19 cellular contexts compared by ENCODE assay signal in the genomic region with DNA sequence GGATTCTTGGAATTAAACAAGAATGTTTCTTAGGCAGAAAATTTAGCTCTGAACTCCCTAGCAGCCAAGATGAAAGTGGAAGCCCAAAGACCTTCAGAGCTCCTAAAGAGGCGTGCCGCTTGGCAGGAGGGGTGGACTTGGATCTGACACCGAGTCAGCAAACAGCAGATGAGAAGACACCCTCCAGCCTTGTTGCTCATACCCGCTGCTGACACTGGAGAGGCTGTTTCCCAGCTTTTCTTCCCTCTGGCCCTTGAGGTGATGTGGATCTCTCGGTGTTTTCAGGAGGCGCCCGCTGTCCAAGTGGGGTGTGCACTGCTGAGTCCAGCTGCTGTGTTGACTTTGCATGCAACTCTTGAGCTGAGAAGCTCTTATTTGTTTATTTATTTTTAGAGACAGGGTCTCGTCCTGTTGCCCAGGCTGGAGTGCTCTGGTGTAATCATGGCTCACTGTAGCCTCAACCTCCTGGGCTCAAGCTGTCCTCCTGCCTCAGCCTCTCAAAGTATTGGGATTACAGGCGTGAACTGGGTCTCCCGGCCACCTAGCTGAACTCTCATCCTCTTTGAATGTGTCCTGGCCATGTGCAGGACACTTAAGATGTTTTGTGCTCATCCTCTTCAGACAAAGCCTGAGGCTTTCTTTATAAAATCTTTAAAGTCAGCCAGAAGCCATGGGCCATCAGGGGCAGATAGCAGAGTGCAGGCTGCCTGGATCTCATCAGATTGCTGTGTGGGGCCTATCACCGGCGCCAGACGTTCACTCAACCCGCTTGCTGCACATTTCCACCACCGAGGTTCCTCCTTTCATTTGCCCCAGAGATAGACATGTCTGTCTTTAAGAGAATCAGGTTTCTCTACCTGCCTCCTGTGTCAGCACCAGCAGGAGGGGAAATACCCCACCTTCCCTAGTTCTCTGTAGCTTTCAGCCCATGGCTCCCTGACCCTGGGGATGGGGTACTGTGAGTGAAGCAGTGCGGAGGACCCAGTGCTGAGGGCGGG. TPM values are rescaled to one million over a fixed set of nuclear protein-coding genes. Genes with fewer than 3 reads are reported as not detected.
A peak's percentile ranks its signal among the peaks of the same experiment; 100 is the strongest.
DNase-seq lines count a peak whose midpoint lies in the region; ATAC-seq and TF ChIP-seq lines count a peak whose summit lies in the region.
"Had no signal": no experiment of that assay in that cellular context is flagged by ENCODE, and none has a peak within 500 bp of the region (broad histone marks: within the 10 kb centered on the region; RNA-seq: fewer than 3 reads in every experiment).

No MANE protein-coding gene starts in this region.

- intact Hi-C loops in PC-3 (cut with micrococcal nuclease), result no loop called here

- DNase-seq in ELR (ENCODE audit: low read depth) (peak; percentile 23), PC-3 (peak; percentile 2), endodermal cell (no peak), neuronal stem cell (ENCODE audit: low spot score) (no peak), NCI-H526 treated with DMSO at 0.1 percent for 48 hours (lab: John Stamatoyannopoulos, UW) (no peak), middle frontal gyrus (ENCODE audit: extremely low spot score, low spot score) (no peak)
- no peak for DNase-seq in activated CD4-positive, alpha-beta T cell treated with anti-CD3 and anti-CD28 coated beads for 1 hour
- DNase-seq: COR-L47, DMS153, NCI-H1105 treated with DMSO at 0.1 percent for 48 hours, NCI-H187, NCI-H446, NCI-H748 treated with DMSO at 0.1 percent for 48 hours, Right ventricle myocardium superior had no signal

- CTCF ChIA-PET in PC-3 (lab: Charles Lee), result no interaction called here

- H3K4ac ChIP-seq in neuronal stem cell (ENCODE audit: low read length), result no peak overlapping the region

- BruUV-seq in PC-3 (replicated peaks; lab: Mats Ljungman, UMichigan), result no TSS peak

- H3K27ac ChIP-seq in PC-3 (ENCODE audit: low read length) (no peak overlapping the region), endodermal cell (ENCODE audit: low read depth, low read length) (no peak overlapping the region), neuronal stem cell (replicated peaks; ENCODE audit: low read length) (no peak overlapping the region)
- H3K27ac ChIP-seq: BLaER1, KMS-11 had no signal

- no peak overlapping the region for H3K9ac ChIP-seq in PC-3 (ENCODE audit: low read length)
- no peak overlapping the region for H3K9ac ChIP-seq in endodermal cell (ENCODE audit: extremely low read depth, low read length, poor library complexity, severe bottlenecking)
- no peak overlapping the region for H3K9ac ChIP-seq in neuronal stem cell (ENCODE audit: low read depth, low read length, poor library complexity)
- H3K9ac ChIP-seq: BLaER1, KMS-11 had no signal

- H3K18ac ChIP-seq in neuronal stem cell (ENCODE audit: low read length), result peak overlapping the region; percentile 27

- H3K9me3 Mint-ChIP-seq in endodermal cell, result no peaks in the 10 kb centered on the region

- WGBS in endodermal cell (ENCODE audit: insufficient coverage in 1 of 2, insufficient read length in 1 of 2), 2 experiments, result 82% methylated on average over 14 to 17 of the region's 17 CpGs
- WGBS in neuronal stem cell (ENCODE audit: extremely low coverage in 2 of 2, insufficient read length in 2 of 2, insufficient replicate concordance in 1 of 2), 2 donors, result no CpG with 5 or more reads among the region's 17 CpGs

- no peaks in the 10 kb centered on the region for H3K79me2 ChIP-seq in PC-3 (ENCODE audit: low read length)

- no peaks in the 10 kb centered on the region for H3K36me3 Mint-ChIP-seq in endodermal cell (ENCODE audit: low read depth)

- H3K27ac Mint-ChIP-seq in endodermal cell, result no peak overlapping the region

- H3K36me3 ChIP-seq in PC-3 (ENCODE audit: low read depth, low read length) (no peaks in the 10 kb centered on the region), endodermal cell (ENCODE audit: control insufficient read depth, insufficient read depth, low read length) (no peaks in the 10 kb centered on the region), neuronal stem cell (replicated peaks in 1 of 2; ENCODE audit: control insufficient read depth in 2 of 2, insufficient read depth in 2 of 2, low read length in 2 of 2) (no peaks in the 10 kb centered on the region)
- H3K36me3 ChIP-seq: BLaER1 had no signal

- ATAC-seq in PC-3 (no peak), HG02623 (IDR thresholded peaks at IDR 0.05; ENCODE audit: unreplicated experiment) (no peak)
- ATAC-seq: Panc1, SK-N-SH treated with all-trans-retinoic acid at 6 μM for 48 hours had no signal

- H3K27me3 ChIP-seq in PC-3 (ENCODE audit: low read length), result peaks cover 26% of the 10 kb centered on the region
- H3K27me3 ChIP-seq in endodermal cell (ENCODE audit: control insufficient read depth, insufficient read depth, low read length, poor library complexity, severe bottlenecking), result no peaks in the 10 kb centered on the region
- peaks cover 0 to 13% (median 0%) of the 10 kb centered on the region in 3 experiments for H3K27me3 ChIP-seq in neuronal stem cell (ENCODE audit: control insufficient read depth in 3 of 3, insufficient read depth in 3 of 3, low read depth in 1 of 3, low read length in 3 of 3)
- H3K27me3 ChIP-seq: BLaER1 had no signal

- no peak overlapping the region for H2BK120ac ChIP-seq in neuronal stem cell (ENCODE audit: low read depth, low read length)

- H3K4me3 ChIP-seq in PC-3 (ENCODE audit: low read length), result no peak overlapping the region
- H3K4me3 ChIP-seq in endodermal cell (ENCODE audit: low read length), result no peak overlapping the region
- no peak overlapping the region for H3K4me3 ChIP-seq in neuronal stem cell (ENCODE audit: low read length in 2 of 2)
- H3K4me3 ChIP-seq: BLaER1 had no signal

- no peaks in the 10 kb centered on the region for H3K27me3 Mint-ChIP-seq in endodermal cell (ENCODE audit: insufficient read depth)

- H3K9me2 ChIP-seq in PC-3 (replicated peaks; ENCODE audit: low read length), result no peaks in the 10 kb centered on the region

- H3F3A ChIP-seq in PC-3 (ENCODE audit: low read length, unreplicated experiment), result no peaks in the 10 kb centered on the region

- H3K9me3 ChIP-seq in PC-3 (ENCODE audit: low read length), result no peaks in the 10 kb centered on the region
- H3K9me3 ChIP-seq in endodermal cell (ENCODE audit: control insufficient read depth, low read length), result no peaks in the 10 kb centered on the region
- no peaks in the 10 kb centered on the region for H3K9me3 ChIP-seq in neuronal stem cell (replicated peaks in 1 of 2; ENCODE audit: control insufficient read depth in 2 of 2, insufficient read depth in 1 of 2, low read depth in 1 of 2, low read length in 2 of 2)
- H3K9me3 ChIP-seq: BLaER1 had no signal

- peak overlapping the region; percentile 67 for H3K14ac ChIP-seq in neuronal stem cell (ENCODE audit: low read length)

- no peak overlapping the region for H2AK5ac ChIP-seq in neuronal stem cell (ENCODE audit: low read depth, low read length)

- H3K4me1 ChIP-seq in PC-3 (ENCODE audit: insufficient read depth, low read length), result no peaks in the 10 kb centered on the region
- peaks cover 7% of the 10 kb centered on the region for H3K4me1 ChIP-seq in endodermal cell (ENCODE audit: control insufficient read depth, insufficient read depth, low read length)
- H3K4me1 ChIP-seq in neuronal stem cell (ENCODE audit: control insufficient read depth in 2 of 2, insufficient read depth in 1 of 2, low read depth in 1 of 2, low read length in 2 of 2), result peaks cover 4 to 14% of the 10 kb centered on the region in 2 donors

- H2BK15ac ChIP-seq in neuronal stem cell (ENCODE audit: low read length), result no peak overlapping the region

- no peak overlapping the region for H3K4me3 Mint-ChIP-seq in endodermal cell

- no peak overlapping the region for H3K4me2 ChIP-seq in PC-3 (ENCODE audit: low read length)
- no peak overlapping the region for H3K4me2 ChIP-seq in neuronal stem cell (ENCODE audit: insufficient read depth, low read length, poor library complexity, severe bottlenecking)
- H3K4me2 ChIP-seq: BLaER1, KMS-11 had no signal

- peak overlapping the region; percentile 48 for H2BK12ac ChIP-seq in neuronal stem cell (ENCODE audit: low read length)

- H3K79me1 ChIP-seq in neuronal stem cell (ENCODE audit: low read depth, low read length), result no peaks in the 10 kb centered on the region

- no peak overlapping the region for H3K23ac ChIP-seq in neuronal stem cell (ENCODE audit: low read depth, low read length, poor library complexity)

- no peak overlapping the region for H4K8ac ChIP-seq in neuronal stem cell (ENCODE audit: low read depth, low read length)

- POLR2A ChIA-PET in PC-3 (lab: Charles Lee; ENCODE audit: unreplicated experiment), result no interaction called here

- no peaks in the 10 kb centered on the region for H4K20me1 ChIP-seq in PC-3 (ENCODE audit: low read length)
- H4K20me1 ChIP-seq: BLaER1 had no signal

- H3K4me1 Mint-ChIP-seq in endodermal cell, result peaks cover 24% of the 10 kb centered on the region

- no peak for TF ChIP-seq CTCF in PC-3 (conservative IDR thresholded peaks at IDR 0.05; ENCODE audit: low read depth, low read length)
- peak; percentile 17 for TF ChIP-seq CTCF in endodermal cell (conservative IDR thresholded peaks at IDR 0.05)

- H2AFZ ChIP-seq in PC-3 (ENCODE audit: low read length) (no peak overlapping the region), neuronal stem cell (ENCODE audit: low read length) (no peak overlapping the region)

- H2BK5ac ChIP-seq in neuronal stem cell (ENCODE audit: low read length), result no peak overlapping the region

- no peak overlapping the region for H4K91ac ChIP-seq in neuronal stem cell (ENCODE audit: low read depth, low read length, poor library complexity)

RNA-seq across cellular contexts. Expression of a gene that starts 21.7 kb away (rescaled TPM):
- total RNA-seq in PC-3 (2014; rRNA removed) (not detected in 2 replicates), endodermal cell (under 1 TPM; 0.24 TPM)
- 0.75 TPM for polyA plus RNA-seq in endodermal cell (2013, experiment 1 of 2)
- polyA plus RNA-seq in endodermal cell (2013, experiment 2 of 2), result 0.37 TPM
- polyA plus RNA-seq in neuronal stem cell (2013, experiment 1 of 2), result 0.67 TPM
- 0.72 TPM for polyA plus RNA-seq in neuronal stem cell (2013, experiment 2 of 2)

Comparison
In these comparisons a context has a peak if more than half of its experiments do, and no peak if none do; other contexts are left out.
1. DNase-seq: peak in ELR (single experiment) and PC-3 (single experiment); none in endodermal cell (single experiment), neuronal stem cell (single experiment), activated CD4-positive, alpha-beta T cell treated with anti-CD3 and anti-CD28 coated beads for 1 hour (single experiment), NCI-H526 treated with DMSO at 0.1 percent for 48 hours (single experiment) and middle frontal gyrus (single experiment).